Comparison of ENCODE assay signal across 24 cellular contexts in the genomic region with DNA sequence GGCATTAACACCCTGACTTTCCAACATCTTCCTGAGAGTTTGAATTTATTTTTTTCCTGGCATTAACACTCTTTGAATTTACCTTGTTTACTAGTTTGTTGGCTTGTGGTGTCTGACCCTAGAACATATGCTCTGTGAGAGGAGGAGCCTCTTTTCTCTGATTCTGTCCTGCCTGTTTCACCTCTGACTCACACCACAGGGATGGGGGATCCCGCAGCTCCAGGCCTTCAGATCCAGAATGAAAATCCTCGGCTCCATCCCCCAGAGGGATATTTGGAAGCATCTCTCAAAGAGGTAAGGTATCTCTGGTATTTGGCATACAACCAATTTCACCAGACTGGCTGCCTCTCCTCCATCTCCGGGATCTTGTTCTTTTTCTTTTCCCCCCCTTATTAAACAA.
DNase-seq lines count a peak whose midpoint lies in the region; ATAC-seq and TF ChIP-seq lines count a peak whose summit lies in the region.
"Had no signal": no experiment of that assay in that cellular context is flagged by ENCODE, and none has a peak within 500 bp of the region (broad histone marks: within the 10 kb centered on the region; RNA-seq: fewer than 3 reads in every experiment).

No MANE protein-coding gene starts in this region.

- ATAC-seq in HG02610 (IDR thresholded peaks at IDR 0.05; ENCODE audit: unreplicated experiment) (no peak), left colon (no peak)
- ATAC-seq: lower lobe of right lung had no signal

- TF ChIP-seq CTCF in choroid plexus epithelial cell (conservative IDR thresholded peaks at IDR 0.05; ENCODE audit: low read depth, low read length) (no peak), osteoblast (IDR thresholded peaks at IDR 0.05; ENCODE audit: extremely low read depth, low read depth, low read length) (no peak)

- intact Hi-C loops in left colon (cut with DNase I, micrococcal nuclease) = no loop called here

- H3K4me3 ChIP-seq in choroid plexus epithelial cell (ENCODE audit: low read depth, low read length) (no peak overlapping the region), osteoblast (ENCODE audit: insufficient read depth, low read length) (no peak overlapping the region)
- H3K4me3 ChIP-seq: lower lobe of right lung, smooth muscle cell, thoracic aorta had no signal

- peak; percentile 72 for DNase-seq in EL
- DNase-seq in M059J (ENCODE audit: low read depth) = peak; percentile 65
- DNase-seq in choroid plexus epithelial cell (ENCODE audit: low read depth) = peak; percentile 13
- peak; percentile 63 for DNase-seq in osteoblast (ENCODE audit: insufficient read length, low spot score, missing footprints)
- DNase-seq in central memory CD4-positive, alpha-beta T cell = no peak
- no peak for DNase-seq in DMS114 treated with DMSO at 0.1 percent for 48 hours (lab: John Stamatoyannopoulos, UW; ENCODE audit: unreplicated experiment)
- DNase-seq in left colon = no peak
- DNase-seq: activated CD4-positive, CD25-positive, alpha-beta regulatory T cell treated with anti-CD3 and anti-CD28 coated beads, Interleukin-2, amount 50 U/mL, for 72 hours; activated naive CD4-positive, alpha-beta T cell treated with anti-CD3 and anti-CD28 coated beads for 36 hours; activated T-cell treated with anti-CD3 and anti-CD28 coated beads, Interleukin-2, amount 50 U/mL, for 1 hour; CD8-positive, alpha-beta memory T cell; DND-41; GOT3; hippocampal formation; lower lobe of right lung; MM.1S; NCI-H2171; NCI-H524 treated with DMSO at 0.1 percent for 48 hours; stimulated activated CD4-positive, alpha-beta T cell treated with anti-CD3 and anti-CD28 coated beads, Interleukin-4, amount 100 ng/mL, for 1 hour; stimulated activated naive CD4-positive, alpha-beta T cell had no signal

- H3K27ac ChIP-seq in osteoblast (ENCODE audit: low read depth, low read length) = no peak overlapping the region
- H3K27ac ChIP-seq: lower lobe of right lung, neutrophil, thoracic aorta had no signal

- H3K36me3 ChIP-seq in osteoblast (ENCODE audit: insufficient read depth, low read length) = no peaks in the 10 kb centered on the region
- H3K36me3 ChIP-seq: lower lobe of right lung, neutrophil, thoracic aorta had no signal

- no peaks in the 10 kb centered on the region for H3K9me3 ChIP-seq in osteoblast (ENCODE audit: low read depth, low read length)
- H3K9me3 ChIP-seq: lower lobe of right lung, neutrophil, thoracic aorta had no signal

- no peaks in the 10 kb centered on the region for H3K79me2 ChIP-seq in osteoblast (ENCODE audit: insufficient read depth, low read length)

- no peaks in the 10 kb centered on the region for H3K27me3 ChIP-seq in osteoblast (ENCODE audit: insufficient read depth, low read length)
- H3K27me3 ChIP-seq: neutrophil had no signal

- H3K4me1 ChIP-seq in osteoblast (ENCODE audit: insufficient read depth, low read length) = no peaks in the 10 kb centered on the region
- H3K4me1 ChIP-seq: lower lobe of right lung had no signal

- no peak overlapping the region for H2AFZ ChIP-seq in osteoblast (ENCODE audit: low read length)

- no peaks in the 10 kb centered on the region for H4K20me1 ChIP-seq in osteoblast (ENCODE audit: insufficient read depth, low read length)

- H3K4me2 ChIP-seq in osteoblast (ENCODE audit: insufficient read depth, low read length) = no peak overlapping the region
- H3K4me2 ChIP-seq: smooth muscle cell had no signal

Comparison
In these comparisons a context has a peak if more than half of its experiments do, and no peak if none do; other contexts are left out.
1. DNase-seq: peak in EL (single experiment), M059J (single experiment), choroid plexus epithelial cell (single experiment) and osteoblast (single experiment); none in central memory CD4-positive, alpha-beta T cell (single experiment), DMS114 treated with DMSO at 0.1 percent for 48 hours (single experiment) and left colon (0 of 2).